ENCODE assay signal across 8 cellular contexts in the genomic region with DNA sequence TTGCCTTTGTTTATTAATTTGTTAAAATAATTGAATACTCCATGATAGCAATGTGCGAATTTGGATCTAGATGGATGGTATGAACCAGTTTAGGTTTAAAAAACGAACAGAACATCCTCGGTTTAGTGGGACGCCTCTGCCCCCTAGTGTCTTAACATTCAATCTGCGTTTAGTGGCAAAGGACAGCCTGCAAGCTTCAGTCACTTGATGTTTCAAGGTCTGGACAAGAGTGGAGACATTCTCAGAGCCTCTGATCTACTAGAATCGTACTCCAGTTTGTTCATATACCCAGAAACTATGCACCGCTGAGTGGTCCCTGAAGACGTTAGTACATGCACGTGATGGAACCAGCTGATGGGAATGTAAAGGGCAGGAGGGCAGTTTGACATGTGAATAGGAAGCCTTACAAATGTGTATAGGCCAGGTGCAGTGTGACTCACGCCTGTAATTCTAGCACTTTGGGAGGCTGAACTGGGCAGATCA. TPM values are rescaled to one million over a fixed set of nuclear protein-coding genes. Genes with fewer than 3 reads are reported as not detected.
A peak's percentile ranks its signal among the peaks of the same experiment; 100 is the strongest.
DNase-seq lines count a peak whose midpoint lies in the region; ATAC-seq and TF ChIP-seq lines count a peak whose summit lies in the region.

No MANE protein-coding gene starts in this region.

- TF ChIP-seq POLR2A in IMR-90 (IDR thresholded peaks at IDR 0.05; ENCODE audit: low read depth, low read length): peak; percentile 29; the same call in 1 of the 2 replicates
- no peak for TF ChIP-seq POLR2A in esophagus squamous epithelium (IDR thresholded peaks at IDR 0.05)

- H3K4me1 ChIP-seq in IMR-90 (ENCODE audit: control insufficient read depth, insufficient read depth, low read length): no peaks in the 10 kb centered on the region
- H3K4me1 ChIP-seq in esophagus squamous epithelium: no peaks in the 10 kb centered on the region
- H3K4me1 ChIP-seq in upper lobe of right lung: no peaks in the 10 kb centered on the region

- H2AK5ac ChIP-seq in IMR-90 (ENCODE audit: low read depth, low read length): no peak overlapping the region

- WGBS in IMR-90 (ENCODE audit: extremely low coverage in 2 of 2, insufficient read length in 1 of 2), 2 experiments: no CpG with 5 or more reads among the region's 10 CpGs
- WGBS in esophagus squamous epithelium, 2 donors: 1 to 2% methylated on average over 10 of the region's 10 CpGs

- H4K5ac ChIP-seq in IMR-90 (ENCODE audit: low read depth, low read length): no peak overlapping the region

- H3K27me3 ChIP-seq in IMR-90 (ENCODE audit: control insufficient read depth, insufficient read depth, low read length) (0 out of 2 replicates have a peak, but pooled peaks cover 2% of the 10 kb centered on the region), esophagus squamous epithelium (no peaks in the 10 kb centered on the region), upper lobe of right lung (no peaks in the 10 kb centered on the region)

- no peak overlapping the region for H2BK120ac ChIP-seq in IMR-90 (ENCODE audit: low read depth, low read length)

- no peak overlapping the region for H2BK20ac ChIP-seq in IMR-90 (ENCODE audit: low read depth, low read length)

- H2AFZ ChIP-seq in IMR-90 (replicated peaks; ENCODE audit: low read length, poor library complexity): no peak overlapping the region

- H3K27me3 Mint-ChIP-seq in nephron (ENCODE audit: low read depth): peaks cover 4% of the 10 kb centered on the region

- TF ChIP-seq CTCF in IMR-90 (conservative IDR thresholded peaks at IDR 0.05; ENCODE audit: low read depth, low read length) (peak; percentile 83), esophagus squamous epithelium (IDR thresholded peaks at IDR 0.05) (peak in 5 of 6 experiments; percentile 65 to 83 (median 70)), nephron (IDR thresholded peaks at IDR 0.05; ENCODE audit: unreplicated experiment in 3 of 3) (peak; percentile 85 to 88 (median 87)), upper lobe of right lung (IDR thresholded peaks at IDR 0.05) (peak; percentile 79)

- CTCF ChIA-PET in IMR-90 (lab: Yijun Ruan, JAX): interaction anchor here (0.5 to 1.7 kb wide), 10 partner anchors 8 to 1008 kb away, joined by 3 to 7 read pairs (median 4); no protein-coding TSS in a partner anchor

- H3K9me3 Mint-ChIP-seq in nephron: no peaks in the 10 kb centered on the region

- no peak overlapping the region for H3K4ac ChIP-seq in IMR-90 (ENCODE audit: low read depth, low read length)

- H3K79me1 ChIP-seq in IMR-90 (ENCODE audit: low read depth in 1 of 2, low read length in 2 of 2): no peaks in the 10 kb centered on the region

- H3K14ac ChIP-seq in IMR-90 (replicated peaks; ENCODE audit: low read depth, low read length): no peak overlapping the region

- H3K18ac ChIP-seq in IMR-90 (ENCODE audit: low read depth, low read length): no peak overlapping the region

- dilution Hi-C loops in IMR-90 (cut with HindIII; ENCODE audit: low sequenced_read_pairs, unreplicated experiment): no loop called here

- in situ Hi-C loops in IMR-90 (cut with MboI; ENCODE audit: low sequenced_read_pairs): loop anchor here (5.0 to 10.0 kb wide), 3 partner anchors 760 to 1108 kb away; no protein-coding TSS in a partner anchor

- H3K4me1 Mint-ChIP-seq in nephron: no peaks in the 10 kb centered on the region

- H4K20me1 ChIP-seq in IMR-90 (ENCODE audit: insufficient read depth, low read length): no peaks in the 10 kb centered on the region

- no peak overlapping the region for H3K23ac ChIP-seq in IMR-90 (ENCODE audit: low read depth, low read length)

- DNase-seq in DMS114 treated with DMSO at 0.1 percent for 48 hours (lab: John Stamatoyannopoulos, UW; ENCODE audit: unreplicated experiment) (peak; percentile 65), IMR-90 (peak; percentile 64), NOMO-1 (lab: John Stamatoyannopoulos, UW; ENCODE audit: unreplicated experiment in 2 of 2) (peak; percentile 72 to 73), esophagus squamous epithelium (lab: John Stamatoyannopoulos, UW) (no peak), upper lobe of right lung (no peak)
- DNase-seq in activated CD8-positive, alpha-beta memory T cell treated with anti-CD3 and anti-CD28 coated beads, Interleukin-2, amount 50 U/mL, for 24 hours (ENCODE audit: extremely low read depth): peak; percentile 7

- no peaks in the 10 kb centered on the region for H3K9me1 ChIP-seq in IMR-90 (ENCODE audit: insufficient read depth, low read length)

- H2BK15ac ChIP-seq in IMR-90 (ENCODE audit: low read depth, low read length): no peak overlapping the region

- peak; percentile 84 for TF ChIP-seq RAD21 in IMR-90 (IDR thresholded peaks at IDR 0.05; ENCODE audit: low read length)

- no peak overlapping the region for H4K91ac ChIP-seq in IMR-90 (ENCODE audit: insufficient read depth, low read depth, low read length)

- no peak overlapping the region for H3K27ac Mint-ChIP-seq in nephron

- H3K36me3 ChIP-seq in IMR-90 (ENCODE audit: control insufficient read depth, insufficient read depth, low read length) (no peaks in the 10 kb centered on the region), esophagus squamous epithelium (no peaks in the 10 kb centered on the region), upper lobe of right lung (no peaks in the 10 kb centered on the region)

- no peaks in the 10 kb centered on the region for H3K36me3 Mint-ChIP-seq in nephron (ENCODE audit: low read depth)

- H3K4me3 ChIP-seq in IMR-90 (ENCODE audit: insufficient read depth, low read depth, low read length) (no peak overlapping the region), esophagus squamous epithelium (no peak overlapping the region), upper lobe of right lung (no peak overlapping the region)

- ATAC-seq in GM21526 (IDR thresholded peaks at IDR 0.05; ENCODE audit: low FRiP score, unreplicated experiment) (peak; percentile 91), IMR-90 (ENCODE audit: low read depth) (peak; percentile 96), upper lobe of right lung (peak; percentile 93)

- BruUV-seq in IMR-90 (replicated peaks; lab: Mats Ljungman, UMichigan): no TSS peak

- POLR2A ChIA-PET in IMR-90 (lab: Charles Lee; ENCODE audit: unreplicated experiment): no interaction called here

- H3K56ac ChIP-seq in IMR-90 (ENCODE audit: extremely low read depth, insufficient read depth, low read length): no peak overlapping the region

- H3K27ac ChIP-seq in IMR-90 (ENCODE audit: insufficient read depth, low read length) (no peak overlapping the region), esophagus squamous epithelium (no peak overlapping the region), upper lobe of right lung (no peak overlapping the region)

- H2AK9ac ChIP-seq in IMR-90 (replicated peaks; ENCODE audit: low read depth, low read length, poor library complexity): no peak overlapping the region

- H3K9me3 ChIP-seq in IMR-90 (ENCODE audit: control insufficient read depth, insufficient read depth, low read length): no peaks in the 10 kb centered on the region
- no peaks in the 10 kb centered on the region for H3K9me3 ChIP-seq in esophagus squamous epithelium
- H3K9me3 ChIP-seq in upper lobe of right lung: no peaks in the 10 kb centered on the region

- H3K4me2 ChIP-seq in IMR-90 (ENCODE audit: low read depth, low read length): no peak overlapping the region

- intact Hi-C loops in IMR-90 (cut with micrococcal nuclease): loop anchor here (1.0 to 5.0 kb wide), 6 partner anchors 111 to 1105 kb away; a partner anchor contains a TSS
- intact Hi-C loops in esophagus squamous epithelium (cut with DNase I): loop anchor here (10.0 kb wide), 1 partner anchor 758 kb away; no protein-coding TSS in a partner anchor
- intact Hi-C loops in upper lobe of right lung (cut with DNase I): loop anchor here (10.0 kb wide), 1 partner anchor 758 kb away; no protein-coding TSS in a partner anchor

- no peak overlapping the region for H3K4me3 Mint-ChIP-seq in nephron

- H2BK5ac ChIP-seq in IMR-90 (ENCODE audit: low read depth, low read length, poor library complexity, severe bottlenecking): no peak overlapping the region

- no peak overlapping the region for H4K8ac ChIP-seq in IMR-90 (ENCODE audit: low read depth in 2 of 2, low read length in 2 of 2)

- no peak overlapping the region for H3K9ac ChIP-seq in IMR-90 (ENCODE audit: low read depth, low read length)

TF ChIP-seq in IMR-90, 13 proteins besides CTCF, POLR2A, EP300 and RAD21:
- TF ChIP-seq, protein P1, sequence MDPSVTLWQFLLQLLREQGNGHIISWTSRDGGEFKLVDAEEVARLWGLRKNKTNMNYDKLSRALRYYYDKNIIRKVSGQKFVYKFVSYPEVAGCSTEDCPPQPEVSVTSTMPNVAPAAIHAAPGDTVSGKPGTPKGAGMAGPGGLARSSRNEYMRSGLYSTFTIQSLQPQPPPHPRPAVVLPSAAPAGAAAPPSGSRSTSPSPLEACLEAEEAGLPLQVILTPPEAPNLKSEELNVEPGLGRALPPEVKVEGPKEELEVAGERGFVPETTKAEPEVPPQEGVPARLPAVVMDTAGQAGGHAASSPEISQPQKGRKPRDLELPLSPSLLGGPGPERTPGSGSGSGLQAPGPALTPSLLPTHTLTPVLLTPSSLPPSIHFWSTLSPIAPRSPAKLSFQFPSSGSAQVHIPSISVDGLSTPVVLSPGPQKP (IDR thresholded peaks at IDR 0.05; ENCODE audit: borderline replicate concordance, low read depth, low read length): no peak
- no peak for TF ChIP-seq FOS (IDR thresholded peaks at IDR 0.05; ENCODE audit: low read depth, low read length)
- TF ChIP-seq CEBPB (IDR thresholded peaks at IDR 0.05; ENCODE audit: low read depth, low read length): no peak
- TF ChIP-seq SMC3 (IDR thresholded peaks at IDR 0.05; ENCODE audit: low read depth, low read length): peak; percentile 69
- TF ChIP-seq RFX5 (IDR thresholded peaks at IDR 0.05; ENCODE audit: low read depth, low read length): no peak

RNA-seq across cellular contexts. Expression of a gene that starts 17.8 kb away (rescaled TPM):
- total RNA-seq in IMR-90 (2012; rRNA removed): under 0.01 TPM in 1 of 2 replicates, not detected in the other
- polyA plus RNA-seq in IMR-90 (2012; rRNA removed): 0.03 TPM in 1 of 2 replicates, not detected in the other
- 0.01 TPM in 1 of 2 replicates, not detected in the other for polyA plus RNA-seq in IMR-90 (2012; cell fraction: cytosol; rRNA removed)
- polyA plus RNA-seq in IMR-90 (2012; cell fraction: nucleus; rRNA removed; ENCODE audit: low replicate concordance): 0.01 and 0.07 TPM in 2 replicates
- total RNA-seq in esophagus squamous epithelium: 10 to 100 TPM; 24.9 to 59.8 (median 40.5) TPM
- total RNA-seq in upper lobe of right lung: 248 TPM

RNA-seq across cellular contexts. Expression of a gene that starts 20.5 kb away (rescaled TPM):
- total RNA-seq in IMR-90 (2012; rRNA removed): 73.7 and 95.5 TPM in 2 replicates
- 15.0 and 17.8 TPM in 2 replicates for polyA plus RNA-seq in IMR-90 (2012; rRNA removed)
- polyA plus RNA-seq in IMR-90 (2012; cell fraction: cytosol; rRNA removed): 1.9 and 7.1 TPM in 2 replicates
- 3.5 and 13.6 TPM in 2 replicates for polyA plus RNA-seq in IMR-90 (2012; cell fraction: nucleus; rRNA removed; ENCODE audit: low replicate concordance)
- total RNA-seq in esophagus squamous epithelium: 10 to 100 TPM; 29.3 to 48.1 (median 44.6) TPM
- total RNA-seq in upper lobe of right lung: 46.3 TPM

Comparison
In these comparisons a context has a peak if more than half of its experiments do, and no peak if none do; other contexts are left out.
1. DNase-seq: peak in DMS114 treated with DMSO at 0.1 percent for 48 hours (single experiment), IMR-90 (single experiment), NOMO-1 (2 of 2) and activated CD8-positive, alpha-beta memory T cell treated with anti-CD3 and anti-CD28 coated beads, Interleukin-2, amount 50 U/mL, for 24 hours (single experiment); none in esophagus squamous epithelium (single experiment) and upper lobe of right lung (single experiment).
2. RNA of a gene that starts 17.8 kb away (total RNA-seq): 248 TPM in upper lobe of right lung (single experiment) and 24.9 to 59.8 TPM in esophagus squamous epithelium; under 0.01 TPM in IMR-90; every median in the first group is over 10 times any median in the second.
3. Peak in every context shown above with its lines, with median percentiles within 50 percentile points of each other: ATAC-seq and CTCF ChIP-seq.